ENCODE assay signal across 1 cellular context in genomic region chr4:186693159-186693815, GRCh38.
TF ChIP-seq lines count a peak whose summit lies in the region.

No MANE protein-coding gene starts in this region.

TF ChIP-seq in A549, 52 proteins besides CTCF, POLR2A, EP300 and RAD21 (continued from another document):
- no peak for TF ChIP-seq RNF2 (IDR thresholded peaks at IDR 0.05; ENCODE audit: borderline replicate concordance, low read depth)
- peak; percentile 56; the same call in 1 of the 2 replicates for TF ChIP-seq FOSL2 (IDR thresholded peaks at IDR 0.05)
- peak; percentile 57 for TF ChIP-seq FOSL2 (CRISPR knock-in tag; IDR thresholded peaks at IDR 0.05)
